ENCODE assay signal across 8 cellular contexts in the genomic region with DNA sequence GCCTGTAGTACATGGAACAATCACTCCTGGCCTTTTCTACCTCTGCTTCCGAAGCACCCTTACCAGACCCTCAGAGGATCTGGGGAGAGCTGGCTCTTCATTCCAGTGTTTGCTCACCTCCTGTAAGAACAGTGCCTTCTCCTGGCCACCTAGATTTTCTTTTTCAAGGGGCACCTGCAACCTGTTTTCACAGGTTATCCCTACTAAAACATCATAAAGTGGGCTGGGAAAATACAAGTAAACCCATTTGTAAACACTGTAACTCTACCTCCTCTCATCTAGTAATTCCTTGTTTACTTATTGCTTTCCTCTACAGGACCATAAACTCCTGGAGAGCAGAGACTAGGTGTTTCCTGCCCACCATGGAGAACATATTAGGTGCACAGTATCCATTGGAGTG. TPM values are rescaled to one million over a fixed set of nuclear protein-coding genes. Genes with fewer than 3 reads are reported as not detected.
DNase-seq lines count a peak whose midpoint lies in the region; ATAC-seq and TF ChIP-seq lines count a peak whose summit lies in the region.

No MANE protein-coding gene starts in this region.

- H3K4me1 ChIP-seq in left ventricle myocardium inferior = peaks cover 14% of the 10 kb centered on the region
- peaks cover 5 to 34% (median 19%) of the 10 kb centered on the region in 4 donors for H3K4me1 ChIP-seq in upper lobe of left lung

- intact Hi-C loops in left ventricle myocardium inferior (cut with micrococcal nuclease) (no loop called here), Right ventricle myocardium superior (cut with DNase I) (no loop called here)

- no peaks in the 10 kb centered on the region for H3K9me3 ChIP-seq in left ventricle myocardium inferior (replicated peaks)
- H3K9me3 ChIP-seq in iPS-18c (ENCODE audit: control insufficient read depth, insufficient read depth, low read length) = no peaks in the 10 kb centered on the region
- H3K9me3 ChIP-seq in upper lobe of left lung = no peaks in the 10 kb centered on the region

- 65 to 82% methylated on average over 1 of the region's 1 CpG for whole genome bisulfite sequencing in upper lobe of left lung, 2 donors

- TF ChIP-seq CTCF in left ventricle myocardium inferior (IDR thresholded peaks at IDR 0.05; ENCODE audit: borderline replicate concordance) (no peak), upper lobe of left lung (IDR thresholded peaks at IDR 0.05) (no peak)

- H3K27ac ChIP-seq in left ventricle myocardium inferior (replicated peaks) (no peak overlapping the region), upper lobe of left lung (peak overlapping the region; percentile 59 to 91 (median 80))

- ATAC-seq in Right ventricle myocardium superior (ENCODE audit: poor library complexity) (no peak), upper lobe of left lung (ENCODE audit: low FRiP score in 2 of 2) (no peak), GM18873 (IDR thresholded peaks at IDR 0.05; ENCODE audit: low FRiP score, unreplicated experiment) (no peak)

- no peak for TF ChIP-seq EP300 in upper lobe of left lung (IDR thresholded peaks at IDR 0.05)

- H3K36me3 ChIP-seq in left ventricle myocardium inferior (no peaks in the 10 kb centered on the region), upper lobe of left lung (no peaks in the 10 kb centered on the region)

- peaks cover 12% of the 10 kb centered on the region for H3K27me3 ChIP-seq in left ventricle myocardium inferior (ENCODE audit: low read depth)
- no peaks in the 10 kb centered on the region for H3K27me3 ChIP-seq in upper lobe of left lung

- no peak for TF ChIP-seq POLR2A in upper lobe of left lung (IDR thresholded peaks at IDR 0.05)

- H3K4me3 ChIP-seq in left ventricle myocardium inferior (peak overlapping the region; percentile 71), iPS-18c (ENCODE audit: insufficient read depth, low read depth, low read length) (peak overlapping the region; percentile 62; the same call in 1 of the 2 replicates), upper lobe of left lung (peak overlapping the region in 2 of 4 donors; percentile 75 to 83)

- DNase-seq in left ventricle myocardium inferior = no peak
- no peak for DNase-seq in Right ventricle myocardium superior
- DNase-seq in OCI-M1 (lab: John Stamatoyannopoulos, UW) = peak; percentile 64
- DNase-seq in upper lobe of left lung = no peak
- no peak for DNase-seq in KG1 (lab: John Stamatoyannopoulos, UW)
- DNase-seq in stimulated activated CD4-positive, alpha-beta T cell treated with anti-CD3 and anti-CD28 coated beads, Interleukin-4, amount 100 ng/mL, for 1 hour = no peak

RNA-seq across cellular contexts. Expression of gene PIK3AP1, which starts 1.1 kb away (rescaled TPM):
- total RNA-seq in left ventricle myocardium inferior (5.4 TPM), Right ventricle myocardium superior (6.9 TPM), upper lobe of left lung (10 to 100 TPM; 22.0 to 64.8 (median 34.6) TPM)
